ENCODE assay signal across 1 cellular context in the genomic region with DNA sequence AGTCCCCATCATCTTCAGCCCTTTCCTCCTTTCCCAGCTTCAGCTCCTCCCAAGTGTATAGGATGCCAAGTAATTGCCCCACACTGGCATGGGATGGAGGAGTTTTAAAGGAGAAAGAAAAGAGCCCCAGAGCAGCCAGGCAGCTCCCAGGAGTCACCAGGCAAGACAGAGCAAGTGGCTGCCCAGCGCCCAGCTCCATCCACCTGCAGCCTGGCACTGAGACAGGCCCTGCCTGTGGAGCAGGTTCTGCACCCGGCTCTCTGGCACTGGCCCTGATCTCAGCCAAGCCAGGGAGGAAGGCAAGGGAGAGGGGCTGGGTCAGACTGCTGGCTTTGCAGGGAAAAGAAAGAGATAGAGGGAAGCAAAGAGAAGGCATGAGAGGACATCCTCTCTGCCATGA.
TF ChIP-seq lines count a peak whose summit lies in the region.

No MANE protein-coding gene starts in this region.

TF ChIP-seq in K562, 482 proteins besides CTCF, POLR2A, EP300 and RAD21:
- TF ChIP-seq CCNT2 (IDR thresholded peaks at IDR 0.05; ENCODE audit: borderline replicate concordance, extremely low read depth, insufficient read length, low read depth, low read length) = no peak
- TF ChIP-seq, protein P1, sequence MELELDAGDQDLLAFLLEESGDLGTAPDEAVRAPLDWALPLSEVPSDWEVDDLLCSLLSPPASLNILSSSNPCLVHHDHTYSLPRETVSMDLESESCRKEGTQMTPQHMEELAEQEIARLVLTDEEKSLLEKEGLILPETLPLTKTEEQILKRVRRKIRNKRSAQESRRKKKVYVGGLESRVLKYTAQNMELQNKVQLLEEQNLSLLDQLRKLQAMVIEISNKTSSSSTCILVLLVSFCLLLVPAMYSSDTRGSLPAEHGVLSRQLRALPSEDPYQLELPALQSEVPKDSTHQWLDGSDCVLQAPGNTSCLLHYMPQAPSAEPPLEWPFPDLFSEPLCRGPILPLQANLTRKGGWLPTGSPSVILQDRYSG (tag; conservative IDR thresholded peaks at IDR 0.05; ENCODE audit: low read depth) = no peak
- no peak for TF ChIP-seq CREBBP (IDR thresholded peaks at IDR 0.05; ENCODE audit: low read depth, low read length)
- TF ChIP-seq ZNF717 (CRISPR knock-in tag; IDR thresholded peaks at IDR 0.05) = no peak
- TF ChIP-seq, protein P2, sequence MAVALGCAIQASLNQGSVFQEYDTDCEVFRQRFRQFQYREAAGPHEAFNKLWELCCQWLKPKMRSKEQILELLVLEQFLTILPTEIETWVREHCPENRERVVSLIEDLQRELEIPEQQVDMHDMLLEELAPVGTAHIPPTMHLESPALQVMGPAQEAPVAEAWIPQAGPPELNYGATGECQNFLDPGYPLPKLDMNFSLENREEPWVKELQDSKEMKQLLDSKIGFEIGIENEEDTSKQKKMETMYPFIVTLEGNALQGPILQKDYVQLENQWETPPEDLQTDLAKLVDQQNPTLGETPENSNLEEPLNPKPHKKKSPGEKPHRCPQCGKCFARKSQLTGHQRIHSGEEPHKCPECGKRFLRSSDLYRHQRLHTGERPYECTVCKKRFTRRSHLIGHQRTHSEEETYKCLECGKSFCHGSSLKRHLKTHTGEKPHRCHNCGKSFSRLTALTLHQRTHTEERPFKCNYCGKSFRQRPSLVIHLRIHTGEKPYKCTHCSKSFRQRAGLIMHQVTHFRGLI (CRISPR knock-in tag; IDR thresholded peaks at IDR 0.05) = no peak
- TF ChIP-seq FOXA3 (CRISPR knock-in tag; conservative IDR thresholded peaks at IDR 0.05 in 1 of 2, IDR thresholded peaks at IDR 0.05 in 1 of 2) = no peak
